ENCODE assay signal across 13 cellular contexts in the genomic region with DNA sequence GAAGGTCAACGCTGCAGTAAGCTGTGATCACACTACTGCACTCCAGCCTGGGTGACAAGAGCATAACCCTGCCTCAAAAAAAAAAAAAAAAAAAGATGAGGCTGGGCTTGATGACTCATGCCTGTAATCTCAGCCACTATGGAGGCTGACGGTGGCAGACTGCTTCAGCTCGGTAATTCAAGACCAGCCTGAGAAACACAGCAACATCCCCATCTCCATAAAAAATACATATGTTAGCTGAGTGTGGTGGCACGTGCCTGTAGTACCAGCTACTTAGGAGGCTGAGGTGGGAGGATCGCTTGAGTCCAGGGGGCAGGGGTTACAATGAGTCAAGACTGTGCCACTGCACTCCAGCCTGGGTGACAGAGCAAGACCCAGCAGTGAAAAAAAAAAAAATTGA. TPM values are rescaled to one million over a fixed set of nuclear protein-coding genes. Genes with fewer than 3 reads are reported as not detected.
DNase-seq lines count a peak whose midpoint lies in the region; ATAC-seq, FAIRE-seq and TF ChIP-seq lines count a peak whose summit lies in the region.
"Had no signal": no experiment of that assay in that cellular context is flagged by ENCODE, and none has a peak within 500 bp of the region (broad histone marks: within the 10 kb centered on the region; RNA-seq: fewer than 3 reads in every experiment).

No MANE protein-coding gene starts in this region.

- H3K27ac ChIP-seq in HepG2 (ENCODE audit: extremely low read length, insufficient read depth, low read length): no peak overlapping the region
- H3K27ac ChIP-seq: prostate gland, upper lobe of left lung had no signal

- CTCF ChIA-PET in HepG2 (lab: Yijun Ruan, JAX; ENCODE audit: low intra/inter-chr PET ratio, low total read pairs): no interaction called here

- no peak overlapping the region for H3K9ac ChIP-seq in HepG2 (ENCODE audit: insufficient read depth, low read depth, low read length)

- no peaks in the 10 kb centered on the region for H3K9me3 Mint-ChIP-seq in activated naive CD4-positive, alpha-beta T cell treated with anti-CD3 and anti-CD28 coated beads, Interleukin-2, amount 50 U/mL, for 72 hours

- H4K20me1 ChIP-seq in HepG2 (ENCODE audit: insufficient read depth, low read length): no peaks in the 10 kb centered on the region

- POLR2A ChIA-PET in HepG2 (lab: Yijun Ruan, JAX): no interaction called here

- no peak for TF ChIP-seq RAD21 in HepG2 (CRISPR knock-in tag; IDR thresholded peaks at IDR 0.05)

- H3K36me3 Mint-ChIP-seq in activated naive CD4-positive, alpha-beta T cell treated with anti-CD3 and anti-CD28 coated beads, Interleukin-2, amount 50 U/mL, for 72 hours: peaks cover 30 to 31% of the 10 kb centered on the region in 2 donors

- in situ Hi-C loops in HepG2 (cut with HindIII; ENCODE audit: extremely low pct_ligation_motif_present, low pct_unique_long_range_greater_than_20kb): no loop called here

- H3K4me2 ChIP-seq in HepG2 (ENCODE audit: low read depth, low read length): no peak overlapping the region

- H3K4me1 ChIP-seq in HepG2 (ENCODE audit: insufficient read depth, low read length): no peaks in the 10 kb centered on the region
- H3K4me1 ChIP-seq: prostate gland, upper lobe of left lung had no signal

- no peak for TF ChIP-seq CTCF in HepG2 (CRISPR knock-in tag; IDR thresholded peaks at IDR 0.05)

- H3K9me3 ChIP-seq in HepG2 (ENCODE audit: low read length): no peaks in the 10 kb centered on the region
- H3K9me3 ChIP-seq: HAP-1, prostate gland, upper lobe of left lung had no signal

- H3K27ac Mint-ChIP-seq in activated naive CD4-positive, alpha-beta T cell treated with anti-CD3 and anti-CD28 coated beads, Interleukin-2, amount 50 U/mL, for 72 hours: no peak overlapping the region

- H3K4me3 ChIP-seq in HepG2 (replicated peaks in 1 of 3; ENCODE audit: insufficient read depth in 1 of 3, low read depth in 2 of 3, low read length in 3 of 3): no peak overlapping the region
- H3K4me3 ChIP-seq: HAP-1, prostate gland, upper lobe of left lung had no signal

- TF ChIP-seq EP300 in HepG2 (IDR thresholded peaks at IDR 0.05; ENCODE audit: low read depth in 2 of 2, low read length in 2 of 2) (no peak), HepG2 (CRISPR knock-in tag; IDR thresholded peaks at IDR 0.05; ENCODE audit: borderline replicate concordance) (no peak)

- ATAC-seq in activated naive CD4-positive, alpha-beta T cell treated with anti-CD3 and anti-CD28 coated beads, Interleukin-2, amount 50 U/mL, for 72 hours: peak; percentile 78 to 80
- ATAC-seq in HepG2 (no peak), GM19324 (IDR thresholded peaks at IDR 0.05; ENCODE audit: low FRiP score, unreplicated experiment) (no peak), GM18861 (IDR thresholded peaks at IDR 0.05; ENCODE audit: unreplicated experiment) (no peak), GM18868 (IDR thresholded peaks at IDR 0.05; ENCODE audit: unreplicated experiment) (no peak)

- no peak for FAIRE-seq in HepG2 (lab: Jason Lieb, UNC)
- FAIRE-seq: frontal cortex had no signal

- 95% methylated on average over 5 of the region's 5 CpGs for WGBS in HepG2 (ENCODE audit: low lambda C conversion rate)

- no peak for TF ChIP-seq POLR2A in HepG2 (IDR thresholded peaks at IDR 0.05; ENCODE audit: insufficient read depth in 1 of 2, low read depth in 2 of 2, low read length in 2 of 2)

- no peaks in the 10 kb centered on the region for H3K27me3 ChIP-seq in HepG2 (ENCODE audit: control insufficient read depth in 1 of 2, insufficient read depth in 2 of 2, low read length in 2 of 2)
- H3K27me3 ChIP-seq: upper lobe of left lung had no signal

- H3K36me3 ChIP-seq in HepG2 (replicated peaks in 1 of 2; ENCODE audit: control insufficient read depth in 1 of 2, insufficient read depth in 2 of 2, low read length in 2 of 2): peaks cover 1 to 3% of the 10 kb centered on the region in 2 experiments; a peak in 1 of 5 replicates
- H3K36me3 ChIP-seq: prostate gland had no signal

- no TSS peak for BruUV-seq in HepG2 (replicated peaks; lab: Mats Ljungman, UMichigan)

- intact Hi-C loops in HepG2 (cut with micrococcal nuclease; ENCODE audit: unreplicated experiment): no loop called here

- no peaks in the 10 kb centered on the region for H3K79me2 ChIP-seq in HepG2 (ENCODE audit: insufficient read depth, low read length)

- DNase-seq in DMS53 (lab: John Stamatoyannopoulos, UW): peak; percentile 96
- peak; percentile 13 for DNase-seq in NCI-H2171 (lab: John Stamatoyannopoulos, UW)
- DNase-seq in activated naive CD4-positive, alpha-beta T cell treated with anti-CD3 and anti-CD28 coated beads, Interleukin-2, amount 50 U/mL, for 72 hours (ENCODE audit: low spot score in 2 of 2): no peak
- no peak for DNase-seq in HepG2 (ENCODE audit: low spot score)
- DNase-seq in NCI-H2081 (lab: John Stamatoyannopoulos, UW): no peak
- DNase-seq: NCI-H1105 treated with DMSO at 0.1 percent for 48 hours, upper lobe of left lung had no signal

- H2AFZ ChIP-seq in HepG2 (ENCODE audit: low read length): no peak overlapping the region

TF ChIP-seq in HepG2, 621 proteins besides CTCF, POLR2A, EP300 and RAD21 (continues in another document):
- TF ChIP-seq ELF4 (CRISPR knock-in tag; IDR thresholded peaks at IDR 0.05; ENCODE audit: borderline replicate concordance): no peak
- TF ChIP-seq ZBTB7B (CRISPR knock-in tag; IDR thresholded peaks at IDR 0.05): no peak
- TF ChIP-seq ZNF451 (CRISPR knock-in tag; IDR thresholded peaks at IDR 0.05): no peak
- TF ChIP-seq, protein P1, sequence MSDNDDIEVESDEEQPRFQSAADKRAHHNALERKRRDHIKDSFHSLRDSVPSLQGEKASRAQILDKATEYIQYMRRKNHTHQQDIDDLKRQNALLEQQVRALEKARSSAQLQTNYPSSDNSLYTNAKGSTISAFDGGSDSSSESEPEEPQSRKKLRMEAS (IDR thresholded peaks at IDR 0.05): no peak
- no peak for TF ChIP-seq NR2F6 (IDR thresholded peaks at IDR 0.05)
- TF ChIP-seq NR2F6 (CRISPR knock-in tag; IDR thresholded peaks at IDR 0.05): no peak

RNA-seq across cellular contexts. Expression of a gene that starts 50.4 kb away (rescaled TPM):
- total RNA-seq in activated naive CD4-positive, alpha-beta T cell treated with anti-CD3 and anti-CD28 coated beads, Interleukin-2, amount 50 U/mL, for 72 hours: 1 to 10 TPM; 7.0 to 8.8 TPM
- total RNA-seq in HepG2 (2016; rRNA removed; fragmentation: Illumina TruSeq; extraction: Trizol): 12.8 and 17.0 TPM in 2 replicates
- 3.4 and 3.6 TPM in 2 replicates for total RNA-seq in HepG2 (2016; cell fraction: cytosol; rRNA removed; fragmentation: Illumina TruSeq; extraction: Trizol; ENCODE audit: low read depth)
- total RNA-seq in HepG2 (2016; cell fraction: insoluble cytoplasmic fraction; rRNA removed; fragmentation: Illumina TruSeq; extraction: Trizol): 13.3 and 16.9 TPM in 2 replicates
- total RNA-seq in HepG2 (2016; cell fraction: membrane; rRNA removed; fragmentation: Illumina TruSeq; extraction: Trizol): 4.0 and 5.0 TPM in 2 replicates
- 22.7 and 26.4 TPM in 2 replicates for total RNA-seq in HepG2 (2016; cell fraction: nucleus; rRNA removed; fragmentation: Illumina TruSeq; extraction: Trizol)
- polyA plus RNA-seq in HepG2 (2011; rRNA removed): 5.8 and 7.8 TPM in 2 replicates
- polyA plus RNA-seq in HepG2 (2011; cell fraction: cytosol; rRNA removed): 3.0 and 4.7 TPM in 2 replicates
- polyA plus RNA-seq in HepG2 (2011; cell fraction: nucleus; rRNA removed): 2.4 and 2.9 TPM in 2 replicates
- polyA plus RNA-seq in HepG2 (2012): 9.4 and 10.1 TPM in 2 replicates
- 1.3 TPM in 2 replicates for polyA plus RNA-seq in HepG2 (2016; cell fraction: cytosol; fragmentation: Illumina TruSeq; extraction: Trizol; ENCODE audit: low read depth)
- polyA plus RNA-seq in HepG2 (2016; cell fraction: insoluble cytoplasmic fraction; fragmentation: Illumina TruSeq; extraction: Trizol; ENCODE audit: low read depth): 12.8 and 13.8 TPM in 2 replicates
- polyA plus RNA-seq in HepG2 (2016; cell fraction: membrane; fragmentation: Illumina TruSeq; extraction: Trizol; ENCODE audit: low read depth): 1.9 and 3.0 TPM in 2 replicates
- 28.3 and 28.9 TPM in 2 replicates for polyA plus RNA-seq in HepG2 (2016; cell fraction: nucleus; fragmentation: Illumina TruSeq; extraction: Trizol; ENCODE audit: insufficient read depth, low read depth)
- 1.9 and 3.8 TPM in 2 replicates for polyA minus RNA-seq in HepG2 (2011; rRNA and poly(A)+ RNA removed; ENCODE audit: low replicate concordance)
- polyA minus RNA-seq in HepG2 (2011; cell fraction: cytosol; rRNA and poly(A)+ RNA removed): 8.5 and 10.3 TPM in 2 replicates
- 14.8 and 15.8 TPM in 2 replicates for polyA minus RNA-seq in HepG2 (2011; cell fraction: nucleus; rRNA and poly(A)+ RNA removed)

Comparison
In these comparisons a context has a peak if more than half of its experiments do, and no peak if none do; other contexts are left out.
1. DNase-seq: peak in DMS53 (single experiment) and NCI-H2171 (single experiment); none in activated naive CD4-positive, alpha-beta T cell treated with anti-CD3 and anti-CD28 coated beads, Interleukin-2, amount 50 U/mL, for 72 hours (0 of 2), HepG2 (single experiment) and NCI-H2081 (0 of 2).
2. ATAC-seq: peak in activated naive CD4-positive, alpha-beta T cell treated with anti-CD3 and anti-CD28 coated beads, Interleukin-2, amount 50 U/mL, for 72 hours (2 of 2); none in HepG2 (single experiment), GM19324 (single experiment), GM18861 (single experiment) and GM18868 (single experiment).